Comparison of ENCODE assay signal across 20 cellular contexts in the genomic region with DNA sequence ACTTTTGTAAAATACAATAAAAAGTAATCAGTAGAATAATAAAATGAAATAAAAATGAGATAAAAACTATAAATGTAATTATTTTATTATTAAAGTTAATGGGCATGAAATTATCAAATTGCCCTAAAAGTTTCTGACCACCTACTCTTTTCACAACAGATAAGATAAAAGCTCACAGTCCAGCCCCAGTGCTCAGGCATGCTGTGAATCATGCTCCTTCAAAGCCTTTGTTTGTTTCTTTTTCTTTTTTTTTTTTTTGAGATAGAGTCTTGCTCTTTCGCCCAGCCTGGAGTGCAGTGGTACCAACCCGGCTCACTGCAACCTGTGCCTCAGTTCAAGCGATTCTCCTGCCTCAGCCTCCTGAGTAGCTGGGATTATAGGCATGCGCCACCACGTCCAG.
DNase-seq lines count a peak whose midpoint lies in the region; ATAC-seq and TF ChIP-seq lines count a peak whose summit lies in the region.
"Had no signal": no experiment of that assay in that cellular context is flagged by ENCODE, and none has a peak within 500 bp of the region (broad histone marks: within the 10 kb centered on the region; RNA-seq: fewer than 3 reads in every experiment).

No MANE protein-coding gene starts in this region.

- H3K27ac Mint-ChIP-seq in stimulated activated naive CD8-positive, alpha-beta T cell treated with anti-CD3 and anti-CD28 coated beads, Interleukin-15, Interleukin-2, amounts not matched to agents 100 ng/mL and 50 ng/mL, for 24 hours = peak overlapping the region; percentile 22
- peak overlapping the region; percentile 60 for H3K27ac Mint-ChIP-seq in activated CD8-positive, alpha-beta T cell treated with anti-CD3 and anti-CD28 coated beads for 36 hours
- H3K27ac Mint-ChIP-seq in immature natural killer cell = peak overlapping the region; percentile 50 to 87 (median 64)
- peak overlapping the region; percentile 27 to 83 for H3K27ac Mint-ChIP-seq in stimulated activated naive CD8-positive, alpha-beta T cell treated with anti-CD3 and anti-CD28 coated beads, Interleukin-15, amount 100 ng/mL, for 72 hours
- H3K27ac Mint-ChIP-seq: neural progenitor cell, progenitor cell of endocrine pancreas had no signal

- H3K4me3 Mint-ChIP-seq in stimulated activated naive CD8-positive, alpha-beta T cell treated with anti-CD3 and anti-CD28 coated beads, Interleukin-15, Interleukin-2, amounts not matched to agents 100 ng/mL and 50 ng/mL, for 24 hours = no peak overlapping the region
- no peak overlapping the region for H3K4me3 Mint-ChIP-seq in activated CD8-positive, alpha-beta T cell treated with anti-CD3 and anti-CD28 coated beads for 36 hours
- H3K4me3 Mint-ChIP-seq in immature natural killer cell = peak overlapping the region in 3 of 5 donors; percentile 24 to 45 (median 35)
- peak overlapping the region; percentile 10 to 19 for H3K4me3 Mint-ChIP-seq in stimulated activated naive CD8-positive, alpha-beta T cell treated with anti-CD3 and anti-CD28 coated beads, Interleukin-15, amount 100 ng/mL, for 72 hours
- H3K4me3 Mint-ChIP-seq: neural progenitor cell had no signal

- no peaks in the 10 kb centered on the region for H3K27me3 Mint-ChIP-seq in stimulated activated naive CD8-positive, alpha-beta T cell treated with anti-CD3 and anti-CD28 coated beads, Interleukin-15, Interleukin-2, amounts not matched to agents 100 ng/mL and 50 ng/mL, for 24 hours
- H3K27me3 Mint-ChIP-seq in activated CD8-positive, alpha-beta T cell treated with anti-CD3 and anti-CD28 coated beads for 36 hours = no peaks in the 10 kb centered on the region
- peaks cover 2 to 3% (median 2%) of the 10 kb centered on the region in 3 donors for H3K27me3 Mint-ChIP-seq in immature natural killer cell (ENCODE audit: low read depth in 3 of 3)
- no peaks in the 10 kb centered on the region for H3K27me3 Mint-ChIP-seq in stimulated activated naive CD8-positive, alpha-beta T cell treated with anti-CD3 and anti-CD28 coated beads, Interleukin-15, amount 100 ng/mL, for 72 hours
- H3K27me3 Mint-ChIP-seq: progenitor cell of endocrine pancreas had no signal

- ATAC-seq in stimulated activated naive CD8-positive, alpha-beta T cell treated with anti-CD3 and anti-CD28 coated beads, Interleukin-15, Interleukin-2, amounts not matched to agents 100 U/mL and 50 U/mL, for 24 hours = no peak
- ATAC-seq in activated CD8-positive, alpha-beta T cell treated with anti-CD3 and anti-CD28 coated beads for 36 hours = no peak
- ATAC-seq in stimulated activated naive CD8-positive, alpha-beta T cell treated with anti-CD3 and anti-CD28 coated beads, Interleukin-15, amount 100 ng/mL, for 72 hours = no peak
- ATAC-seq: heart right ventricle, left lung, Right ventricle myocardium inferior had no signal

- no peak for TF ChIP-seq CTCF in activated CD8-positive, alpha-beta T cell treated with anti-CD3 and anti-CD28 coated beads for 36 hours (IDR thresholded peaks at IDR 0.05)

- POLR2A ChIA-PET in activated CD8-positive, alpha-beta T cell treated with anti-CD3 and anti-CD28 coated beads for 36 hours (lab: Charles Lee) = no interaction called here

- H3K9me3 Mint-ChIP-seq in stimulated activated naive CD8-positive, alpha-beta T cell treated with anti-CD3 and anti-CD28 coated beads, Interleukin-15, Interleukin-2, amounts not matched to agents 100 ng/mL and 50 ng/mL, for 24 hours = no peaks in the 10 kb centered on the region
- peaks cover 13% of the 10 kb centered on the region for H3K9me3 Mint-ChIP-seq in activated CD8-positive, alpha-beta T cell treated with anti-CD3 and anti-CD28 coated beads for 36 hours
- no peaks in the 10 kb centered on the region for H3K9me3 Mint-ChIP-seq in immature natural killer cell
- H3K9me3 Mint-ChIP-seq in stimulated activated naive CD8-positive, alpha-beta T cell treated with anti-CD3 and anti-CD28 coated beads, Interleukin-15, amount 100 ng/mL, for 72 hours = no peaks in the 10 kb centered on the region
- H3K9me3 Mint-ChIP-seq: neural progenitor cell had no signal

- H3K4me1 Mint-ChIP-seq in stimulated activated naive CD8-positive, alpha-beta T cell treated with anti-CD3 and anti-CD28 coated beads, Interleukin-15, Interleukin-2, amounts not matched to agents 100 ng/mL and 50 ng/mL, for 24 hours (ENCODE audit: low read depth) = peaks cover 60% of the 10 kb centered on the region
- peaks cover 65% of the 10 kb centered on the region for H3K4me1 Mint-ChIP-seq in activated CD8-positive, alpha-beta T cell treated with anti-CD3 and anti-CD28 coated beads for 36 hours (ENCODE audit: low read depth)
- peaks cover 69 to 96% of the 10 kb centered on the region in 2 donors for H3K4me1 Mint-ChIP-seq in immature natural killer cell
- peaks cover 64% of the 10 kb centered on the region for H3K4me1 Mint-ChIP-seq in stimulated activated naive CD8-positive, alpha-beta T cell treated with anti-CD3 and anti-CD28 coated beads, Interleukin-15, amount 100 ng/mL, for 72 hours

- CTCF ChIA-PET in activated CD8-positive, alpha-beta T cell treated with anti-CD3 and anti-CD28 coated beads for 36 hours (lab: Charles Lee) = interaction anchor here (3.4 kb wide), 1 partner anchor 16 kb away, joined by 31 read pairs; no protein-coding TSS in a partner anchor

- intact Hi-C loops in activated CD8-positive, alpha-beta T cell treated with anti-CD3 and anti-CD28 coated beads for 36 hours (cut with micrococcal nuclease) = no loop called here

- peaks cover 56% of the 10 kb centered on the region for H3K36me3 Mint-ChIP-seq in stimulated activated naive CD8-positive, alpha-beta T cell treated with anti-CD3 and anti-CD28 coated beads, Interleukin-15, Interleukin-2, amounts not matched to agents 100 ng/mL and 50 ng/mL, for 24 hours (ENCODE audit: low read depth)
- peaks cover 64% of the 10 kb centered on the region for H3K36me3 Mint-ChIP-seq in activated CD8-positive, alpha-beta T cell treated with anti-CD3 and anti-CD28 coated beads for 36 hours (ENCODE audit: low read depth)
- peaks cover 8 to 33% (median 21%) of the 10 kb centered on the region in 3 donors for H3K36me3 Mint-ChIP-seq in immature natural killer cell
- H3K36me3 Mint-ChIP-seq: neural progenitor cell had no signal

- no peak for DNase-seq in stimulated activated naive CD8-positive, alpha-beta T cell treated with anti-CD3 and anti-CD28 coated beads, Interleukin-15, Interleukin-2, amounts not matched to agents 100 U/mL and 50 U/mL, for 24 hours
- no peak for DNase-seq in activated CD8-positive, alpha-beta T cell treated with anti-CD3 and anti-CD28 coated beads for 36 hours
- DNase-seq in immature natural killer cell (no peak), NCI-H2107 (lab: John Stamatoyannopoulos, UW) (no peak), DMS 273 (lab: John Stamatoyannopoulos, UW; ENCODE audit: unreplicated experiment) (no peak), NCI-H2227 (lab: John Stamatoyannopoulos, UW; ENCODE audit: unreplicated experiment) (no peak)
- DNase-seq in stimulated activated naive CD8-positive, alpha-beta T cell treated with anti-CD3 and anti-CD28 coated beads, Interleukin-15, amount 100 ng/mL, for 72 hours = no peak
- DNase-seq: activated CD4-positive, alpha-beta T cell treated with anti-CD3 and anti-CD28 coated beads for 4 hours; activated CD8-positive, alpha-beta memory T cell treated with anti-CD3 and anti-CD28 coated beads, Interleukin-2, amount 50 U/mL, for 4 hours; amygdala; dorsolateral prefrontal cortex; heart right ventricle; left lung; NCI-H1048; NCI-H1930; NCI-H345 had no signal

Comparison
In these comparisons a context has a peak if more than half of its experiments do, and no peak if none do; other contexts are left out.
1. H3K4me3 Mint-ChIP-seq: peak in immature natural killer cell (3 of 5) and stimulated activated naive CD8-positive, alpha-beta T cell treated with anti-CD3 and anti-CD28 coated beads, Interleukin-15, amount 100 ng/mL, for 72 hours (2 of 2); none in stimulated activated naive CD8-positive, alpha-beta T cell treated with anti-CD3 and anti-CD28 coated beads, Interleukin-15, Interleukin-2, amounts not matched to agents 100 ng/mL and 50 ng/mL, for 24 hours (single experiment) and activated CD8-positive, alpha-beta T cell treated with anti-CD3 and anti-CD28 coated beads for 36 hours (single experiment).
2. Peak in every context shown above with its lines, with median percentiles within 50 percentile points of each other: H3K27ac Mint-ChIP-seq.